In genomic region chr16:23974223-23974622, GRCh38 we compare ENCODE assay signal across 15 cellular contexts.
DNase-seq lines count a peak whose midpoint lies in the region; ATAC-seq and TF ChIP-seq lines count a peak whose summit lies in the region.
"Had no signal": no experiment of that assay in that cellular context is flagged by ENCODE, and none has a peak within 500 bp of the region (broad histone marks: within the 10 kb centered on the region; RNA-seq: fewer than 3 reads in every experiment).

No MANE protein-coding gene starts in this region.

- peaks cover 13 to 69% (median 39%) of the 10 kb centered on the region in 4 donors for H3K4me1 Mint-ChIP-seq in CD4-positive, CD25-positive, alpha-beta regulatory T cell
- peaks cover 52% of the 10 kb centered on the region for H3K4me1 Mint-ChIP-seq in activated T-helper 1 cell treated with anti-CD3 and anti-CD28 coated beads, Interleukin-12 subunit alpha, Interleukin-12 subunit beta, Interleukin-2, Interleukin-4 antibody, amounts not matched to agents 30 ng/mL and 10 ng/mL and 1 ng/mL, durations not matched to agents 14 hours and 24 hours and 36 hours (ENCODE audit: low read depth)

- no peak for DNase-seq in CD4-positive, CD25-positive, alpha-beta regulatory T cell
- DNase-seq in activated T-helper 1 cell treated with anti-CD3 and anti-CD28 coated beads, Interleukin-12 subunit alpha, Interleukin-12 subunit beta, Interleukin-2, Interleukin-4 antibody, amounts not matched to agents 30 ng/mL and 10 ng/mL and 1 ng/mL, durations not matched to agents 14 hours and 24 hours and 36 hours (ENCODE audit: low spot score): no peak
- DNase-seq in left kidney (ENCODE audit: low read depth, low spot score) (peak; percentile 86), AG08396 (ENCODE audit: low spot score) (no peak), SKM-1 treated with dmso at 0.1 percent for 144 hours (lab: John Stamatoyannopoulos, UW; ENCODE audit: unreplicated experiment) (no peak), osteoblast (ENCODE audit: insufficient read length, low spot score, missing footprints) (no peak)
- DNase-seq: activated T-cell treated with anti-CD3 and anti-CD28 coated beads, Interleukin-2, amount 50 U/mL, for 72 hours; BE2C; foreskin fibroblast; NCI-H2171 treated with DMSO at 0.1 percent for 48 hours; SW 1271 had no signal

- H3K36me3 ChIP-seq in CD4-positive, CD25-positive, alpha-beta regulatory T cell (ENCODE audit: control insufficient read depth, insufficient read depth, low read length): peaks cover 5% of the 10 kb centered on the region
- H3K36me3 ChIP-seq in osteoblast (ENCODE audit: insufficient read depth, low read length): no peaks in the 10 kb centered on the region
- H3K36me3 ChIP-seq: BE2C, prostate gland, tibial nerve had no signal

- H3K27me3 ChIP-seq in CD4-positive, CD25-positive, alpha-beta regulatory T cell (ENCODE audit: control insufficient read depth, insufficient read depth, low read length): no peaks in the 10 kb centered on the region
- no peaks in the 10 kb centered on the region for H3K27me3 ChIP-seq in osteoblast (ENCODE audit: insufficient read depth, low read length)
- H3K27me3 ChIP-seq: BE2C, tibial nerve had no signal

- peaks cover 4% of the 10 kb centered on the region for H3K27me3 Mint-ChIP-seq in CD4-positive, CD25-positive, alpha-beta regulatory T cell
- H3K27me3 Mint-ChIP-seq in activated T-helper 1 cell treated with anti-CD3 and anti-CD28 coated beads, Interleukin-12 subunit alpha, Interleukin-12 subunit beta, Interleukin-2, Interleukin-4 antibody, amounts not matched to agents 30 ng/mL and 10 ng/mL and 1 ng/mL, durations not matched to agents 14 hours and 24 hours and 36 hours (ENCODE audit: insufficient read depth): no peaks in the 10 kb centered on the region

- no peak for TF ChIP-seq CTCF in osteoblast (IDR thresholded peaks at IDR 0.05; ENCODE audit: extremely low read depth, low read depth, low read length)

- no peak overlapping the region for H3K4me2 ChIP-seq in osteoblast (ENCODE audit: insufficient read depth, low read length)

- H3K9me3 Mint-ChIP-seq in CD4-positive, CD25-positive, alpha-beta regulatory T cell: peaks cover 0 to 2% (median 0%) of the 10 kb centered on the region in 7 donors
- H3K9me3 Mint-ChIP-seq in activated T-helper 1 cell treated with anti-CD3 and anti-CD28 coated beads, Interleukin-12 subunit alpha, Interleukin-12 subunit beta, Interleukin-2, Interleukin-4 antibody, amounts not matched to agents 30 ng/mL and 10 ng/mL and 1 ng/mL, durations not matched to agents 14 hours and 24 hours and 36 hours: no peaks in the 10 kb centered on the region
- H3K9me3 Mint-ChIP-seq: activated T-cell treated with anti-CD3 and anti-CD28 coated beads, Interleukin-2, amount 50 U/mL, for 72 hours had no signal

- no peak overlapping the region for H3K27ac ChIP-seq in CD4-positive, CD25-positive, alpha-beta regulatory T cell (ENCODE audit: insufficient read depth, low read length, poor library complexity, severe bottlenecking)
- no peak overlapping the region for H3K27ac ChIP-seq in osteoblast (ENCODE audit: low read depth, low read length)
- H3K27ac ChIP-seq: prostate gland, tibial nerve had no signal

- TF ChIP-seq RAD21 in Ishikawa (IDR thresholded peaks at IDR 0.05; ENCODE audit: low read depth): no peak

- H3K4me1 ChIP-seq in CD4-positive, CD25-positive, alpha-beta regulatory T cell (ENCODE audit: control insufficient read depth, insufficient read depth, low read length, poor library complexity, severe bottlenecking): no peaks in the 10 kb centered on the region
- no peaks in the 10 kb centered on the region for H3K4me1 ChIP-seq in osteoblast (ENCODE audit: insufficient read depth, low read length)
- H3K4me1 ChIP-seq: BE2C, prostate gland, tibial nerve had no signal

- no peaks in the 10 kb centered on the region for H3K9me3 ChIP-seq in CD4-positive, CD25-positive, alpha-beta regulatory T cell (ENCODE audit: control insufficient read depth in 2 of 2, low read length in 2 of 2)
- peaks cover 2% of the 10 kb centered on the region for H3K9me3 ChIP-seq in osteoblast (ENCODE audit: low read depth, low read length)
- H3K9me3 ChIP-seq: BE2C, prostate gland, tibial nerve had no signal

- intact Hi-C loops in activated T-helper 1 cell treated with anti-CD3 and anti-CD28 coated beads, Interleukin-12 subunit alpha, Interleukin-12 subunit beta, Interleukin-2, Interleukin-4 antibody, amounts not matched to agents 30 ng/mL and 10 ng/mL and 1 ng/mL, durations not matched to agents 14 hours and 24 hours and 36 hours (cut with micrococcal nuclease): no loop called here

- H3K79me2 ChIP-seq in osteoblast (ENCODE audit: insufficient read depth, low read length): no peaks in the 10 kb centered on the region

- ATAC-seq in CD4-positive, CD25-positive, alpha-beta regulatory T cell (ENCODE audit: low read depth in 2 of 2): no peak
- no peak for ATAC-seq in GM21360 (IDR thresholded peaks at IDR 0.05; ENCODE audit: unreplicated experiment)
- ATAC-seq: activated T-cell treated with anti-CD3 and anti-CD28 coated beads, Interleukin-2, amount 50 U/mL, for 72 hours had no signal

- peak overlapping the region in 2 of 3 donors; percentile 50 to 82 for H3K27ac Mint-ChIP-seq in CD4-positive, CD25-positive, alpha-beta regulatory T cell
- peak overlapping the region; percentile 29 for H3K27ac Mint-ChIP-seq in activated T-helper 1 cell treated with anti-CD3 and anti-CD28 coated beads, Interleukin-12 subunit alpha, Interleukin-12 subunit beta, Interleukin-2, Interleukin-4 antibody, amounts not matched to agents 30 ng/mL and 10 ng/mL and 1 ng/mL, durations not matched to agents 14 hours and 24 hours and 36 hours
- H3K27ac Mint-ChIP-seq: activated T-cell treated with anti-CD3 and anti-CD28 coated beads, Interleukin-2, amount 50 U/mL, for 72 hours had no signal

- TF ChIP-seq EP300 in Ishikawa (IDR thresholded peaks at IDR 0.05; ENCODE audit: borderline replicate concordance): no peak

- no peak overlapping the region for H3K4me3 Mint-ChIP-seq in CD4-positive, CD25-positive, alpha-beta regulatory T cell
- no peak overlapping the region for H3K4me3 Mint-ChIP-seq in activated T-helper 1 cell treated with anti-CD3 and anti-CD28 coated beads, Interleukin-12 subunit alpha, Interleukin-12 subunit beta, Interleukin-2, Interleukin-4 antibody, amounts not matched to agents 30 ng/mL and 10 ng/mL and 1 ng/mL, durations not matched to agents 14 hours and 24 hours and 36 hours

- H3K36me3 Mint-ChIP-seq in CD4-positive, CD25-positive, alpha-beta regulatory T cell: peaks cover 20% of the 10 kb centered on the region
- peaks cover 3% of the 10 kb centered on the region for H3K36me3 Mint-ChIP-seq in activated T-helper 1 cell treated with anti-CD3 and anti-CD28 coated beads, Interleukin-12 subunit alpha, Interleukin-12 subunit beta, Interleukin-2, Interleukin-4 antibody, amounts not matched to agents 30 ng/mL and 10 ng/mL and 1 ng/mL, durations not matched to agents 14 hours and 24 hours and 36 hours (ENCODE audit: low read depth)

- H2AFZ ChIP-seq in osteoblast (ENCODE audit: low read length): no peak overlapping the region

- no peak overlapping the region for H3K4me3 ChIP-seq in CD4-positive, CD25-positive, alpha-beta regulatory T cell (ENCODE audit: low read depth, low read length)
- no peak overlapping the region for H3K4me3 ChIP-seq in osteoblast (ENCODE audit: insufficient read depth, low read length)
- H3K4me3 ChIP-seq: prostate gland, tibial nerve had no signal

- no peaks in the 10 kb centered on the region for H4K20me1 ChIP-seq in osteoblast (ENCODE audit: insufficient read depth, low read length)

TF ChIP-seq in Ishikawa, 13 proteins besides CTCF, POLR2A, EP300 and RAD21:
- TF ChIP-seq REST (IDR thresholded peaks at IDR 0.05; ENCODE audit: low read depth): peak; percentile 83
- no peak for TF ChIP-seq EGR1 (IDR thresholded peaks at IDR 0.05)
TF ChIP-seq in Ishikawa: peak in this region for 1.
